In the genomic region with DNA sequence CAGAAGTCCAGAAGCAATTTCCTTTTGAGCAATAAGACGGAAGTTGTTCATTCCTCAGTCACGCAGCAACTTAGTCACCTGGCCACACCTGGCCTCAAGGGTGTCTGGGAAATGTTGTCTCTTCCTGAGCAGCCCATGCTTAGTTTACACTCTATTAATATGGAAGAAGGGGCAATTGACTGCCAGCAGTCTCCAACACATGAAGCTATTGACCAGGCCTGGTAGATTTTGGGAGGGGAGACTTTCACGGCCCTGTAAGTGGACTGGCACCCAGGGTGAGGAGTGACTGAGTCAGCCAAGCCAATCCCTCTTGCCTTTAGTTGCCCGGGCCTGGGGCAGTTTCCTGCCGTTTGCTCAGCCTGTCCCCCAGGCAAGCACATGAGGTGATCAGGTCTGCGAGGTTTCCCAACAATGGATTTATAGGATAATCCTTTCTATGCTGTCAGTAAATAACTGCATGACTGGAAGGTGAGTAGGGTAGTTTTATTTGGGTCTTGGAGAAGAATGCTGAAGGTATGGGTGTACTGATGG, we compare ENCODE assay signal across 25 cellular contexts. TPM values are rescaled to one million over a fixed set of nuclear protein-coding genes. Genes with fewer than 3 reads are reported as not detected.
DNase-seq lines count a peak whose midpoint lies in the region; ATAC-seq and TF ChIP-seq lines count a peak whose summit lies in the region.
"Had no signal": no experiment of that assay in that cellular context is flagged by ENCODE, and none has a peak within 500 bp of the region (broad histone marks: within the 10 kb centered on the region; RNA-seq: fewer than 3 reads in every experiment).

No MANE protein-coding gene starts in this region.

- H3K4me3 ChIP-seq in HCT116 (replicated peaks in 1 of 2; ENCODE audit: low read depth in 1 of 2, low read length in 2 of 2) (peak overlapping the region; percentile 10 to 39; a peak in 3 of 4 replicates), trophoblast cell (ENCODE audit: low read depth, low read length) (no peak overlapping the region)
- H3K4me3 ChIP-seq: dorsolateral prefrontal cortex, GM12878, Peyer's patch, prostate gland, SJSA1 had no signal

- intact Hi-C loops in HCT116 (cut with micrococcal nuclease) = no loop called here

- H3K79me2 ChIP-seq in HCT116 (ENCODE audit: insufficient read depth, low read length) (no peaks in the 10 kb centered on the region), trophoblast cell (ENCODE audit: control insufficient read depth, insufficient read depth, low read length, poor library complexity) (no peaks in the 10 kb centered on the region)

- H3K9me2 ChIP-seq in HCT116 (ENCODE audit: insufficient read depth) = no peaks in the 10 kb centered on the region

- CTCF ChIA-PET in HCT116 (lab: Charles Lee) = no interaction called here
- CTCF ChIA-PET in RWPE1 (lab: Yijun Ruan, JAX) = interaction anchor here (0.6 kb wide), 1 partner anchor 108 kb away, joined by 3 read pairs; no protein-coding TSS in a partner anchor

- WGBS in trophoblast cell (ENCODE audit: extremely low coverage, insufficient coverage, insufficient read length) = no CpG with 5 or more reads among the region's 6 CpGs

- 0 out of 2 replicates have a peak, but pooled peaks have one; percentile 2 for TF ChIP-seq RAD21 in HCT116 (IDR thresholded peaks at IDR 0.05; ENCODE audit: low read depth)

- RAD21 ChIA-PET in HCT116 (lab: Charles Lee; ENCODE audit: low non-redundant PET in 1 of 2, low total read pairs in 2 of 2, uncharacterized antibody in 2 of 2, unreplicated experiment in 2 of 2) = no interaction called here

- H4K20me1 ChIP-seq in HCT116 (ENCODE audit: insufficient read depth) = no peaks in the 10 kb centered on the region

- no peak overlapping the region for H3K27ac ChIP-seq in HCT116 (ENCODE audit: low read depth, low read length)
- H3K27ac ChIP-seq in RWPE1 = peak overlapping the region; percentile 87
- peak overlapping the region; percentile 96 for H3K27ac ChIP-seq in foreskin keratinocyte
- no peak overlapping the region for H3K27ac ChIP-seq in trophoblast cell (ENCODE audit: low read depth, low read length)
- H3K27ac ChIP-seq: dorsolateral prefrontal cortex, HL-60, Peyer's patch, prostate gland, SJSA1 had no signal

- no peak overlapping the region for H3K14ac ChIP-seq in trophoblast cell (ENCODE audit: low read length)

- H4K91ac ChIP-seq in trophoblast cell (ENCODE audit: low read depth, low read length) = peak overlapping the region; percentile 3

- H4K12ac ChIP-seq in trophoblast cell (ENCODE audit: low read depth, low read length) = no peak overlapping the region

- TF ChIP-seq CTCF in HCT116 (IDR thresholded peaks at IDR 0.05 in 2 of 3, conservative IDR thresholded peaks at IDR 0.05 in 1 of 3; ENCODE audit: borderline replicate concordance in 1 of 3, insufficient read depth in 1 of 3, low read depth in 2 of 3, low read length in 2 of 3) (no peak), RWPE1 (conservative IDR thresholded peaks at IDR 0.05; ENCODE audit: low read depth) (no peak), foreskin keratinocyte (conservative IDR thresholded peaks at IDR 0.05) (peak; percentile 12)

- no peak for TF ChIP-seq POLR2A in HCT116 (IDR thresholded peaks at IDR 0.05; ENCODE audit: borderline replicate concordance, extremely low read depth, insufficient read depth, insufficient read length)

- DNase-seq in HCT116 (ENCODE audit: low read depth, low spot score) (peak; percentile 60), RWPE1 (ENCODE audit: low spot score) (peak; percentile 91), foreskin keratinocyte (peak; percentile 97 to 99), trophoblast cell (peak; percentile 60 to 61), Ammon's horn (ENCODE audit: low spot score) (no peak), KG1 (lab: John Stamatoyannopoulos, UW) (no peak)
- DNase-seq: activated CD4-positive, alpha-beta T cell treated with anti-CD3 and anti-CD28 coated beads for 1 hour; activated CD8-positive, alpha-beta T cell treated with anti-CD3 and anti-CD28 coated beads for 36 hours; activated effector memory CD4-positive, alpha-beta T cell treated with anti-CD3 and anti-CD28 coated beads, Interleukin-2, amount 50 U/mL, for 16 hours; activated naive CD8-positive, alpha-beta T cell treated with anti-CD3 and anti-CD28 coated beads, Interleukin-2, amount 10 ng/mL, durations not matched to agents 7 days and 5 days; DND-41; dorsolateral prefrontal cortex; foreskin melanocyte; IMR-90; NCI-H1436 treated with DMSO at 0.1 percent for 48 hours; NCI-H446 treated with DMSO at 0.1 percent for 48 hours; NK-92 treated with Interleukin-12 subunit alpha and Interleukin-12 subunit beta, amount 100 ng/mL, for 24 hours; Peyer's patch; T-cell had no signal

- H2BK12ac ChIP-seq in trophoblast cell (ENCODE audit: low read length) = no peak overlapping the region

- H3K4me1 ChIP-seq in HCT116 (ENCODE audit: control insufficient read depth in 1 of 2, insufficient read depth in 2 of 2, low read length in 2 of 2) = peaks cover 4 to 25% of the 10 kb centered on the region in 2 experiments; a peak in 3 of 4 replicates
- peaks cover 25% of the 10 kb centered on the region for H3K4me1 ChIP-seq in foreskin keratinocyte
- H3K4me1 ChIP-seq in trophoblast cell (ENCODE audit: control insufficient read depth in 1 of 2, insufficient read depth in 2 of 2, low read length in 2 of 2) = peaks cover 5 to 6% of the 10 kb centered on the region in 2 experiments
- H3K4me1 ChIP-seq: Peyer's patch, prostate gland had no signal

- no peak overlapping the region for H3K4ac ChIP-seq in trophoblast cell (ENCODE audit: low read depth, low read length)

- peaks cover 5% of the 10 kb centered on the region for H3K79me1 ChIP-seq in trophoblast cell (ENCODE audit: low read length)

- H3K9ac ChIP-seq in HCT116 (ENCODE audit: low read length) (peak overlapping the region; percentile 39), trophoblast cell (ENCODE audit: low read length) (no peak overlapping the region)

- H3K27me3 ChIP-seq in HCT116 (ENCODE audit: insufficient read depth, low read length) = no peaks in the 10 kb centered on the region
- no peaks in the 10 kb centered on the region for H3K27me3 ChIP-seq in foreskin keratinocyte
- H3K27me3 ChIP-seq in trophoblast cell (ENCODE audit: insufficient read depth, low read length) = no peaks in the 10 kb centered on the region
- H3K27me3 ChIP-seq: dorsolateral prefrontal cortex, Peyer's patch, SJSA1 had no signal

- peak overlapping the region; percentile 26 for H3K18ac ChIP-seq in trophoblast cell (ENCODE audit: low read length)

- H3K9me3 ChIP-seq in HCT116 (ENCODE audit: control insufficient read depth in 1 of 2, insufficient read depth in 1 of 2, low read depth in 1 of 2, low read length in 2 of 2) (no peaks in the 10 kb centered on the region), trophoblast cell (ENCODE audit: insufficient read depth, low read depth, low read length) (no peaks in the 10 kb centered on the region)
- H3K9me3 ChIP-seq: Peyer's patch, prostate gland, SJSA1 had no signal

- no peak overlapping the region for H2BK120ac ChIP-seq in trophoblast cell (ENCODE audit: insufficient read depth, low read length, poor library complexity)

- ATAC-seq in HCT116 = peak; percentile 77
- ATAC-seq in foreskin keratinocyte = peak; percentile 95
- no peak for ATAC-seq in HG02870 (IDR thresholded peaks at IDR 0.05; ENCODE audit: unreplicated experiment)
- no peak for ATAC-seq in HG03521 (IDR thresholded peaks at IDR 0.05; ENCODE audit: unreplicated experiment)
- ATAC-seq: activated CD8-positive, alpha-beta T cell treated with anti-CD3 and anti-CD28 coated beads for 36 hours; GM12878; T-cell had no signal

- H2AK5ac ChIP-seq in trophoblast cell (ENCODE audit: low read length) = no peak overlapping the region

- H3K4me2 ChIP-seq in HCT116 (ENCODE audit: low read length) (peak overlapping the region; percentile 65), trophoblast cell (ENCODE audit: low read length) (no peak overlapping the region)

- TSS peak; percentile 94 for BruUV-seq in HCT116 (replicated peaks; lab: Mats Ljungman, UMichigan)

- H4K8ac ChIP-seq in trophoblast cell (ENCODE audit: low read depth, low read length) = peak overlapping the region; percentile 62

- H3K36me3 ChIP-seq in HCT116 (ENCODE audit: control insufficient read depth in 1 of 2, insufficient read depth in 2 of 2, low read length in 2 of 2) = no peaks in the 10 kb centered on the region
- no peaks in the 10 kb centered on the region for H3K36me3 ChIP-seq in trophoblast cell (ENCODE audit: control insufficient read depth in 1 of 2, insufficient read depth in 2 of 2, low read length in 2 of 2)
- H3K36me3 ChIP-seq: Peyer's patch, prostate gland, SJSA1 had no signal

- no peak overlapping the region for H2BK5ac ChIP-seq in trophoblast cell (ENCODE audit: low read depth, low read length, poor library complexity)

- no peak overlapping the region for H3K23ac ChIP-seq in trophoblast cell (ENCODE audit: low read length)

- POLR2A ChIA-PET in HCT116 (lab: Charles Lee) (no interaction called here), RWPE1 (lab: Yijun Ruan, JAX; ENCODE audit: low non-redundant PET) (interaction anchor here (0.6 kb wide), 1 partner anchor 1507 kb away, joined by 5 read pairs; no protein-coding TSS in a partner anchor)

- peak overlapping the region; percentile 91 for H2AFZ ChIP-seq in HCT116 (ENCODE audit: low read depth, low read length, poor library complexity, severe bottlenecking)
- H2AFZ ChIP-seq in trophoblast cell (ENCODE audit: insufficient read depth, low read length, poor library complexity) = no peak overlapping the region

TF ChIP-seq in HCT116, 20 proteins besides CTCF, POLR2A, EP300 and RAD21 (continues in another document):
- TF ChIP-seq FOSL1 (IDR thresholded peaks at IDR 0.05; ENCODE audit: low read depth) (peak; percentile 46), POLR2AphosphoS5 (IDR thresholded peaks at IDR 0.05; ENCODE audit: low read depth, low read length) (peak; percentile 36; the same call in 1 of the 2 replicates), CEBPB (IDR thresholded peaks at IDR 0.05; ENCODE audit: low read depth) (peak; percentile 53; the same call in 1 of the 2 replicates)

RNA-seq across cellular contexts. Expression of a gene that starts 43.8 kb away (rescaled TPM):
- total RNA-seq in HCT116 (2021; ENCODE audit: unreplicated experiment) (66.7 TPM), foreskin keratinocyte (142 and 147 TPM in 2 replicates)
- 35.7 and 39.8 TPM in 2 replicates for polyA plus RNA-seq in HCT116 (2012)
- polyA plus RNA-seq in foreskin keratinocyte = 53.3 and 58.5 TPM in 2 replicates
- 80.3 and 85.6 TPM in 2 replicates for polyA plus RNA-seq in trophoblast cell (2013)

RNA-seq across cellular contexts. Expression of a gene that starts 49.9 kb away (rescaled TPM):
- total RNA-seq in HCT116 (2021; ENCODE audit: unreplicated experiment) (46.9 TPM), foreskin keratinocyte (35.2 and 51.7 TPM in 2 replicates)
- polyA plus RNA-seq in HCT116 (2012) = 17.8 and 18.6 TPM in 2 replicates
- 19.1 and 23.9 TPM in 2 replicates for polyA plus RNA-seq in foreskin keratinocyte
- polyA plus RNA-seq in trophoblast cell (2013) = 287 and 288 TPM in 2 replicates

Comparison
In these comparisons a context has a peak if more than half of its experiments do, and no peak if none do; other contexts are left out.
1. ATAC-seq: peak in HCT116 (single experiment) and foreskin keratinocyte (single experiment); none in HG02870 (single experiment) and HG03521 (single experiment).
2. DNase-seq: peak in HCT116 (single experiment), RWPE1 (single experiment), foreskin keratinocyte (2 of 2) and trophoblast cell (2 of 2); none in Ammon's horn (single experiment) and KG1 (single experiment).
3. H3K27ac ChIP-seq: peak in RWPE1 (single experiment) and foreskin keratinocyte (single experiment); none in HCT116 (single experiment) and trophoblast cell (single experiment).